1 cellular context compared by ENCODE assay signal in genomic region chr6:36724514-36725385, GRCh38.
TF ChIP-seq lines count a peak whose summit lies in the region.

No MANE protein-coding gene starts in this region.

TF ChIP-seq in HepG2, 621 proteins besides CTCF, POLR2A, EP300 and RAD21 (continued from another document and continues in another):
- no peak; the same call in 1 of the 2 replicates for TF ChIP-seq ZNF362 (CRISPR knock-in tag; IDR thresholded peaks at IDR 0.05; ENCODE audit: borderline replicate concordance)
- TF ChIP-seq ZNF558 (CRISPR knock-in tag; IDR thresholded peaks at IDR 0.05; ENCODE audit: borderline replicate concordance), result no peak
- TF ChIP-seq ARID2 (CRISPR knock-in tag; IDR thresholded peaks at IDR 0.05; ENCODE audit: borderline replicate concordance), result no peak
- no peak for TF ChIP-seq UBTF (CRISPR knock-in tag; IDR thresholded peaks at IDR 0.05)
- no peak for TF ChIP-seq ZXDC (CRISPR knock-in tag; IDR thresholded peaks at IDR 0.05)
- TF ChIP-seq TSC22D2 (CRISPR knock-in tag; IDR thresholded peaks at IDR 0.05; ENCODE audit: borderline replicate concordance), result no peak
- no peak for TF ChIP-seq U2AF2 (IDR thresholded peaks at IDR 0.05; ENCODE audit: low read depth, low read length)
- no peak for TF ChIP-seq HNRNPL (IDR thresholded peaks at IDR 0.05; ENCODE audit: low read depth, low read length)
- TF ChIP-seq ZNF564 (CRISPR knock-in tag; IDR thresholded peaks at IDR 0.05), result no peak
- TF ChIP-seq ZBTB7B (CRISPR knock-in tag; IDR thresholded peaks at IDR 0.05), result no peak
- no peak for TF ChIP-seq KAT2B (IDR thresholded peaks at IDR 0.05; ENCODE audit: borderline replicate concordance, low read depth, low read length)
- TF ChIP-seq, protein P1, sequence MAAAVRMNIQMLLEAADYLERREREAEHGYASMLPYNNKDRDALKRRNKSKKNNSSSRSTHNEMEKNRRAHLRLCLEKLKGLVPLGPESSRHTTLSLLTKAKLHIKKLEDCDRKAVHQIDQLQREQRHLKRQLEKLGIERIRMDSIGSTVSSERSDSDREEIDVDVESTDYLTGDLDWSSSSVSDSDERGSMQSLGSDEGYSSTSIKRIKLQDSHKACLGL (CRISPR knock-in tag; IDR thresholded peaks at IDR 0.05), result no peak
- TF ChIP-seq, protein P2, sequence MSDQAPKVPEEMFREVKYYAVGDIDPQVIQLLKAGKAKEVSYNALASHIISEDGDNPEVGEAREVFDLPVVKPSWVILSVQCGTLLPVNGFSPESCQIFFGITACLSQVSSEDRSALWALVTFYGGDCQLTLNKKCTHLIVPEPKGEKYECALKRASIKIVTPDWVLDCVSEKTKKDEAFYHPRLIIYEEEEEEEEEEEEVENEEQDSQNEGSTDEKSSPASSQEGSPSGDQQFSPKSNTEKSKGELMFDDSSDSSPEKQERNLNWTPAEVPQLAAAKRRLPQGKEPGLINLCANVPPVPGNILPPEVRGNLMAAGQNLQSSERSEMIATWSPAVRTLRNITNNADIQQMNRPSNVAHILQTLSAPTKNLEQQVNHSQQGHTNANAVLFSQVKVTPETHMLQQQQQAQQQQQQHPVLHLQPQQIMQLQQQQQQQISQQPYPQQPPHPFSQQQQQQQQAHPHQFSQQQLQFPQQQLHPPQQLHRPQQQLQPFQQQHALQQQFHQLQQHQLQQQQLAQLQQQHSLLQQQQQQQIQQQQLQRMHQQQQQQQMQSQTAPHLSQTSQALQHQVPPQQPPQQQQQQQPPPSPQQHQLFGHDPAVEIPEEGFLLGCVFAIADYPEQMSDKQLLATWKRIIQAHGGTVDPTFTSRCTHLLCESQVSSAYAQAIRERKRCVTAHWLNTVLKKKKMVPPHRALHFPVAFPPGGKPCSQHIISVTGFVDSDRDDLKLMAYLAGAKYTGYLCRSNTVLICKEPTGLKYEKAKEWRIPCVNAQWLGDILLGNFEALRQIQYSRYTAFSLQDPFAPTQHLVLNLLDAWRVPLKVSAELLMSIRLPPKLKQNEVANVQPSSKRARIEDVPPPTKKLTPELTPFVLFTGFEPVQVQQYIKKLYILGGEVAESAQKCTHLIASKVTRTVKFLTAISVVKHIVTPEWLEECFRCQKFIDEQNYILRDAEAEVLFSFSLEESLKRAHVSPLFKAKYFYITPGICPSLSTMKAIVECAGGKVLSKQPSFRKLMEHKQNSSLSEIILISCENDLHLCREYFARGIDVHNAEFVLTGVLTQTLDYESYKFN (CRISPR knock-in tag; conservative IDR thresholded peaks at IDR 0.05), result no peak
- TF ChIP-seq U2AF1 (optimal IDR thresholded peaks at IDR 0.05; ENCODE audit: low read depth, low read length), result no peak
- TF ChIP-seq ZMYM4 (CRISPR knock-in tag; IDR thresholded peaks at IDR 0.05), result peak; percentile 41; the same call in 1 of the 2 replicates
- TF ChIP-seq TFDP2 (CRISPR knock-in tag; IDR thresholded peaks at IDR 0.05), result no peak
- no peak for TF ChIP-seq PAWR (CRISPR knock-in tag; IDR thresholded peaks at IDR 0.05; ENCODE audit: borderline replicate concordance)
- no peak for TF ChIP-seq KAT8 (CRISPR knock-in tag; IDR thresholded peaks at IDR 0.05)
- no peak for TF ChIP-seq ZNF207 (IDR thresholded peaks at IDR 0.05; ENCODE audit: borderline replicate concordance)
- no peak; the same call in 1 of the 2 replicates for TF ChIP-seq ZSCAN31 (CRISPR knock-in tag; IDR thresholded peaks at IDR 0.05; ENCODE audit: low read depth)
- TF ChIP-seq, protein P3, sequence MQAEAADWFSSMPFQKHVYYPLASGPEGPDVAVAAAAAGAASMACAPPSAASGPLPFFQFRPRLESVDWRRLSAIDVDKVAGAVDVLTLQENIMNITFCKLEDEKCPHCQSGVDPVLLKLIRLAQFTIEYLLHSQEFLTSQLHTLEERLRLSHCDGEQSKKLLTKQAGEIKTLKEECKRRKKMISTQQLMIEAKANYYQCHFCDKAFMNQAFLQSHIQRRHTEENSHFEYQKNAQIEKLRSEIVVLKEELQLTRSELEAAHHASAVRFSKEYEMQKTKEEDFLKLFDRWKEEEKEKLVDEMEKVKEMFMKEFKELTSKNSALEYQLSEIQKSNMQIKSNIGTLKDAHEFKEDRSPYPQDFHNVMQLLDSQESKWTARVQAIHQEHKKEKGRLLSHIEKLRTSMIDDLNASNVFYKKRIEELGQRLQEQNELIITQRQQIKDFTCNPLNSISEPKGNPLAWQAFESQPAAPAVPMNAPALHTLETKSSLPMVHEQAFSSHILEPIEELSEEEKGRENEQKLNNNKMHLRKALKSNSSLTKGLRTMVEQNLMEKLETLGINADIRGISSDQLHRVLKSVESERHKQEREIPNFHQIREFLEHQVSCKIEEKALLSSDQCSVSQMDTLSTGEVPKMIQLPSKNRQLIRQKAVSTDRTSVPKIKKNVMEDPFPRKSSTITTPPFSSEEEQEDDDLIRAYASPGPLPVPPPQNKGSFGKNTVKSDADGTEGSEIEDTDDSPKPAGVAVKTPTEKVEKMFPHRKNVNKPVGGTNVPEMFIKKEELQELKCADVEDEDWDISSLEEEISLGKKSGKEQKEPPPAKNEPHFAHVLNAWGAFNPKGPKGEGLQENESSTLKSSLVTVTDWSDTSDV (CRISPR knock-in tag; IDR thresholded peaks at IDR 0.05), result no peak
- TF ChIP-seq ZNF790 (CRISPR knock-in tag; IDR thresholded peaks at IDR 0.05; ENCODE audit: borderline replicate concordance), result no peak
- TF ChIP-seq SP140L (CRISPR knock-in tag; IDR thresholded peaks at IDR 0.05; ENCODE audit: borderline replicate concordance), result no peak
- TF ChIP-seq ZC3H13 (CRISPR knock-in tag; IDR thresholded peaks at IDR 0.05), result no peak
- TF ChIP-seq ZNF607 (CRISPR knock-in tag; IDR thresholded peaks at IDR 0.05; ENCODE audit: borderline replicate concordance), result 0 out of 2 replicates have a peak, but pooled peaks have one; percentile 34
- no peak for TF ChIP-seq AGO2 (optimal IDR thresholded peaks at IDR 0.05; ENCODE audit: low read depth, low read length)
- no peak for TF ChIP-seq IRF1 (CRISPR knock-in tag; IDR thresholded peaks at IDR 0.05; ENCODE audit: low read depth)
- no peak for TF ChIP-seq SMAD1 (CRISPR knock-in tag; IDR thresholded peaks at IDR 0.05; ENCODE audit: borderline replicate concordance, low read depth)
- no peak for TF ChIP-seq GATA4 (IDR thresholded peaks at IDR 0.05; ENCODE audit: borderline replicate concordance, low read depth)
- no peak for TF ChIP-seq MEIS2 (CRISPR knock-in tag; IDR thresholded peaks at IDR 0.05)
- TF ChIP-seq GMEB2 (CRISPR knock-in tag; IDR thresholded peaks at IDR 0.05; ENCODE audit: low read depth), result no peak
- TF ChIP-seq ZNF441 (CRISPR knock-in tag; IDR thresholded peaks at IDR 0.05; ENCODE audit: borderline replicate concordance), result no peak
- TF ChIP-seq ZNF354B (CRISPR knock-in tag; IDR thresholded peaks at IDR 0.05), result no peak
- TF ChIP-seq HNF1B (CRISPR knock-in tag; IDR thresholded peaks at IDR 0.05), result peak; percentile 33; the same call in 1 of the 2 replicates
- TF ChIP-seq ARID3A (IDR thresholded peaks at IDR 0.05; ENCODE audit: low read depth, low read length), result no peak
- no peak for TF ChIP-seq RARA (CRISPR knock-in tag; IDR thresholded peaks at IDR 0.05)
- TF ChIP-seq ZNF44 (CRISPR knock-in tag; IDR thresholded peaks at IDR 0.05), result no peak
- TF ChIP-seq ATF7-NPFF (CRISPR knock-in tag; IDR thresholded peaks at IDR 0.05; ENCODE audit: low read depth), result no peak
- TF ChIP-seq ZBTB38 (CRISPR knock-in tag; IDR thresholded peaks at IDR 0.05), result no peak
- TF ChIP-seq ZNF331 (CRISPR knock-in tag; IDR thresholded peaks at IDR 0.05), result 0 out of 2 replicates have a peak, but pooled peaks have one; percentile 20
- peak; percentile 16; the same call in 1 of the 2 replicates for TF ChIP-seq RXRB (CRISPR knock-in tag; IDR thresholded peaks at IDR 0.05; ENCODE audit: borderline replicate concordance)
- no peak for TF ChIP-seq SNAPC5 (CRISPR knock-in tag; IDR thresholded peaks at IDR 0.05; ENCODE audit: borderline replicate concordance)
